8 cellular contexts compared by ENCODE assay signal in the genomic region with DNA sequence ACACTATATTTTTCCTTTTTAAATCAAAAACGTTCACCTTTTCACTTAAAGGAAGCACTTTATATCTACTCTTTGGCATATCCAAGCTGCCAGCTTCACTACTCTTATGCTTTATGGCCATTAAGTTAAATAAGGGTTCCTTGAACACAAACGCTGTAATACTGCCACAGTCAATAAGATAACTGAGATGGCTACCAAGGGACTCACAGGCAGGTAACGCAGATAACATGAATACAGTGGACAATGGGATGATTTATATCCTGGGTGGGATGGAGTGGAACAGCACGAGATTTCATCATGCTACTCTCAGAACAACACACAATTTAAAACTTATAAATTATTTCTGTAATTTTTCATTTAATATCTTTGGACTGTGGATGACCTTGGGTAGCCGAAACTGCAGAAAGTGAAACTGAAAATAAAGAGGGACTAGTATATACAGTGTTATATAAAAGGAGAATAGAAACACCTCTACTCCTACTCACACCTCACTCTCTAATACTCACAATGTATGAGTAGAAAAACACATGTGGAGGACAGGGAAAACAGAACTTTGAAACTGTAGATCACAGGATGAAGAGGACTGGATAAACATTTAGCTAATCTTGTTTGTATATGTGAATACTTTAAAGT.
DNase-seq lines count a peak whose midpoint lies in the region; ATAC-seq and TF ChIP-seq lines count a peak whose summit lies in the region.

No MANE protein-coding gene starts in this region.

- peak overlapping the region; percentile 30 for H3K4me3 ChIP-seq in OCI-LY3 (ENCODE audit: low read length)

- intact Hi-C loops in left colon (cut with DNase I, micrococcal nuclease) = no loop called here

- peak overlapping the region; percentile 2; the same call in 1 of the 2 replicates for H3K9ac ChIP-seq in OCI-LY3 (ENCODE audit: low read length)

- DNase-seq in left colon (no peak), D341Med (ENCODE audit: low spot score) (no peak), AG08395 (ENCODE audit: low spot score) (no peak), KBM-7 (no peak), iPS-NIHi7 (ENCODE audit: extremely low spot score) (no peak)

- no peaks in the 10 kb centered on the region for H3K9me3 ChIP-seq in OCI-LY3 (ENCODE audit: insufficient read depth, low read length)

- no peak for TF ChIP-seq CTCF in OCI-LY3 (IDR thresholded peaks at IDR 0.05; ENCODE audit: low read depth, low read length)

- H3K4me2 ChIP-seq in OCI-LY3 (ENCODE audit: low read length) = peak overlapping the region; percentile 59

- H3K36me3 ChIP-seq in OCI-LY3 (replicated peaks; ENCODE audit: low read depth, low read length) = no peaks in the 10 kb centered on the region

- H3K27me3 ChIP-seq in OCI-LY3 (ENCODE audit: low read depth, low read length) = no peaks in the 10 kb centered on the region

- H2AFZ ChIP-seq in OCI-LY3 (ENCODE audit: low read depth, low read length) = peak overlapping the region; percentile 96

- H4K20me1 ChIP-seq in OCI-LY3 (ENCODE audit: insufficient read depth, low read length) = no peaks in the 10 kb centered on the region

- peaks cover 24% of the 10 kb centered on the region for H3K4me1 ChIP-seq in OCI-LY3 (ENCODE audit: low read length)

- in situ Hi-C loops in KBM-7 (cut with MboI; ENCODE audit: low pct_unique_long_range_greater_than_20kb, low sequenced_read_pairs) = no loop called here

- H3K27ac ChIP-seq in OCI-LY3 (ENCODE audit: low read length) = peak overlapping the region; percentile 5; the same call in 1 of the 2 replicates

- no peaks in the 10 kb centered on the region for H3K79me2 ChIP-seq in OCI-LY3 (ENCODE audit: low read length)

- ATAC-seq in GM18858 (IDR thresholded peaks at IDR 0.05; ENCODE audit: unreplicated experiment) = peak; percentile 93
- ATAC-seq in HG02852 (IDR thresholded peaks at IDR 0.05; ENCODE audit: unreplicated experiment) = peak; percentile 84
- ATAC-seq in left colon = peak; percentile 93
